Comparison of ENCODE assay signal across 11 cellular contexts in genomic region chr16:72098936-72099335, GRCh38. TPM values are rescaled to one million over a fixed set of nuclear protein-coding genes. Genes with fewer than 3 reads are reported as not detected.
"Had no signal": no experiment of that assay in that cellular context is flagged by ENCODE, and none has a peak within 500 bp of the region (broad histone marks: within the 10 kb centered on the region; RNA-seq: fewer than 3 reads in every experiment).

No MANE protein-coding gene starts in this region.

- H3K9me3 Mint-ChIP-seq: activated naive CD4-positive, alpha-beta T cell treated with anti-CD3 and anti-CD28 coated beads, Interleukin-2, amount 10 ng/mL, durations not matched to agents 7 days and 5 days; activated T-helper 17 cell treated with anti-CD3 and anti-CD28 coated beads, Interleukin-2, amount 50 U/mL, for 72 hours; stimulated activated naive B cell treated with anti-CD40 and anti-IgM and Interleukin-4, amounts not matched to agents 10 μg/mL and 1 μg/mL and 100 μg/mL, for 72 hours; type B pancreatic cell had no signal

- H3K9me3 ChIP-seq: lower lobe of right lung had no signal

- H2AFZ ChIP-seq: hepatocyte had no signal

- H3K27me3 ChIP-seq: hepatocyte had no signal

- H3K4me3 Mint-ChIP-seq: activated naive CD4-positive, alpha-beta T cell treated with anti-CD3 and anti-CD28 coated beads, Interleukin-2, amount 10 ng/mL, durations not matched to agents 7 days and 5 days; activated T-helper 17 cell treated with anti-CD3 and anti-CD28 coated beads, Interleukin-2, amount 50 U/mL, for 72 hours; stimulated activated naive B cell treated with anti-CD40 and anti-IgM and Interleukin-4, amounts not matched to agents 10 μg/mL and 1 μg/mL and 100 μg/mL, for 72 hours; type B pancreatic cell had no signal

- H3K27ac Mint-ChIP-seq: activated naive CD4-positive, alpha-beta T cell treated with anti-CD3 and anti-CD28 coated beads, Interleukin-2, amount 10 ng/mL, durations not matched to agents 7 days and 5 days; activated T-helper 17 cell treated with anti-CD3 and anti-CD28 coated beads, Interleukin-2, amount 50 U/mL, for 72 hours; stimulated activated naive B cell treated with anti-CD40 and anti-IgM and Interleukin-4, amounts not matched to agents 10 μg/mL and 1 μg/mL and 100 μg/mL, for 72 hours; type B pancreatic cell had no signal

- DNase-seq: activated CD8-positive, alpha-beta memory T cell treated with anti-CD3 and anti-CD28 coated beads for 24 hours; lower lobe of right lung; right cardiac atrium had no signal

- H3K27ac ChIP-seq: coronary artery, hepatocyte, lower lobe of right lung, WERI-Rb-1 had no signal

- H3K27me3 Mint-ChIP-seq: activated naive CD4-positive, alpha-beta T cell treated with anti-CD3 and anti-CD28 coated beads, Interleukin-2, amount 10 ng/mL, durations not matched to agents 7 days and 5 days; activated T-helper 17 cell treated with anti-CD3 and anti-CD28 coated beads, Interleukin-2, amount 50 U/mL, for 72 hours; stimulated activated naive B cell treated with anti-CD40 and anti-IgM and Interleukin-4, amounts not matched to agents 10 μg/mL and 1 μg/mL and 100 μg/mL, for 72 hours; type B pancreatic cell had no signal

- H3K4me3 ChIP-seq: coronary artery, hepatocyte, lower lobe of right lung had no signal

- H3K4me2 ChIP-seq: hepatocyte had no signal

RNA-seq across cellular contexts. Expression of gene HPR, which starts 35.9 kb away (rescaled TPM):
- total RNA-seq: activated T-helper 17 cell treated with anti-CD3 and anti-CD28 coated beads, Interleukin-2, amount 50 U/mL, for 72 hours; epithelial cell of proximal tubule had no signal

RNA-seq across cellular contexts. Expression of gene HP, which starts 44.6 kb away (rescaled TPM):
- total RNA-seq: activated T-helper 17 cell treated with anti-CD3 and anti-CD28 coated beads, Interleukin-2, amount 50 U/mL, for 72 hours; epithelial cell of proximal tubule had no signal
